Comparison of ENCODE assay signal across 10 cellular contexts in the genomic region with DNA sequence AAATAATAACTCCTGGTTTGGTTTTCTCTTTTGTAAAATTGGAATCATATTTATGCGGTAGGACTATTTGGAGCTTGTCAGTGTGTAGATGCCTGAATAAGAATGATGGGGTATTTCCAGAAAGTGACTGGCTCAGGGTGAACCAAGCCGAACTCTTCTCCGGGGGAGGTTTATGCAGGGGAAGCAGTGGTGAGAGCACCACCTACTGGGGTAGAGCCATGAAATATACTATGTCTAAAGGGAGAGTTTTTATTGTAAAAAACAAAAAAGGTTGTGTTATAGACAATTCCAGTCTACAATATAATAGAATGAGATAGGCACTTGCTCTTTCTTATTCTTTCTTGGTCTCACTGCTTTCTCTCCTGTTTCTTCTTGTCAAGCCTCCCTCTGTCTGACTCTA.
DNase-seq lines count a peak whose midpoint lies in the region; ATAC-seq and TF ChIP-seq lines count a peak whose summit lies in the region.
"Had no signal": no experiment of that assay in that cellular context is flagged by ENCODE, and none has a peak within 500 bp of the region (broad histone marks: within the 10 kb centered on the region; RNA-seq: fewer than 3 reads in every experiment).

No MANE protein-coding gene starts in this region.

- H3K4me1 ChIP-seq in cardiac muscle cell (ENCODE audit: low read depth) = peaks cover 14% of the 10 kb centered on the region
- no peaks in the 10 kb centered on the region for H3K4me1 ChIP-seq in thyroid gland

- no peaks in the 10 kb centered on the region for H3K9me3 ChIP-seq in cardiac muscle cell (ENCODE audit: low read depth)
- H3K9me3 ChIP-seq in thyroid gland = no peaks in the 10 kb centered on the region

- TF ChIP-seq CTCF in cardiac muscle cell (IDR thresholded peaks at IDR 0.05; ENCODE audit: low read depth, low read length) (peak; percentile 13), thyroid gland (IDR thresholded peaks at IDR 0.05) (peak in 2 of 6 experiments; percentile 27 to 31)

- no peak for TF ChIP-seq POLR2A in thyroid gland (IDR thresholded peaks at IDR 0.05)

- intact Hi-C loops in left ventricle myocardium superior (cut with micrococcal nuclease) (no loop called here), thyroid gland (cut with DNase I) (no loop called here)

- H3K27ac ChIP-seq in cardiac muscle cell (no peak overlapping the region), thyroid gland (no peak overlapping the region)
- H3K27ac ChIP-seq: skin epidermis had no signal

- ATAC-seq in left ventricle myocardium superior (no peak), GM21526 (IDR thresholded peaks at IDR 0.05; ENCODE audit: low FRiP score, unreplicated experiment) (no peak)

- no peaks in the 10 kb centered on the region for H3K27me3 ChIP-seq in cardiac muscle cell
- H3K27me3 ChIP-seq in thyroid gland = no peaks in the 10 kb centered on the region

- H3K36me3 ChIP-seq in cardiac muscle cell (no peaks in the 10 kb centered on the region), thyroid gland (no peaks in the 10 kb centered on the region)

- 53 to 56% methylated on average over 3 of the region's 3 CpGs for WGBS in thyroid gland, 2 donors

- peak in 1 of 2 donors; percentile 8 for DNase-seq in cardiac muscle cell (ENCODE audit: low read depth in 1 of 2, low spot score in 1 of 2)
- DNase-seq in left ventricle myocardium superior = no peak
- peak; percentile 70 for DNase-seq in NCI-H146 treated with DMSO at 0.1 percent for 48 hours (lab: John Stamatoyannopoulos, UW; ENCODE audit: unreplicated experiment)
- peak; percentile 24 for DNase-seq in fibroblast of gingiva (ENCODE audit: low read depth)
- DNase-seq in thyroid gland = peak; percentile 8 to 16
- no peak for DNase-seq in NOMO-1 treated with dmso at 0.1 percent for 144 hours (lab: John Stamatoyannopoulos, UW; ENCODE audit: unreplicated experiment)
- DNase-seq in CD1c-positive myeloid dendritic cell (ENCODE audit: extremely low spot score) = no peak
- DNase-seq: COR-L47 had no signal

- no peak overlapping the region for H3K4me3 ChIP-seq in cardiac muscle cell
- H3K4me3 ChIP-seq in thyroid gland (replicated peaks in 1 of 3) = no peak overlapping the region
- H3K4me3 ChIP-seq: skin epidermis had no signal

Comparison
In these comparisons a context has a peak if more than half of its experiments do, and no peak if none do; other contexts are left out.
1. DNase-seq: peak in NCI-H146 treated with DMSO at 0.1 percent for 48 hours (single experiment), fibroblast of gingiva (single experiment) and thyroid gland (2 of 2); none in left ventricle myocardium superior (single experiment), NOMO-1 treated with dmso at 0.1 percent for 144 hours (single experiment) and CD1c-positive myeloid dendritic cell (single experiment).